11 cellular contexts compared by ENCODE assay signal in the genomic region with DNA sequence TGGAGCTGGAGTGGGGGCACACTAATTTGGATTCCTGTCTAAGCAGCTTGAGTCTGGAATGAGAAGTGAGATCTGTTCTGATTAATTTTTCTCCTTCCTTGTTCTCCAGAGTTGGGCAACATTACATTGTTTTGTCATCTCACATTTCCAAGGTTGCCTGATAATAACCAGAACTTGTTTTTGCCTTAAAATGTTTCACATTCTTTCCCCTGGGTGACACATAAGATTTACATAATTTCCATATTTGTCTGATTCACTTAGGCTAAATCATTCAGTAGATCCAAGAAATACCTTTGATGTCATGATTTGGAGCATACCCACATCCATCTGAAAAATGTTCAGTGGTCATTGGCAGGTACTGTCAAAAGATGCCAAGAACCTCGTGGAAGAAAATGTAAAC.
A peak's percentile ranks its signal among the peaks of the same experiment; 100 is the strongest.
DNase-seq lines count a peak whose midpoint lies in the region; ATAC-seq and TF ChIP-seq lines count a peak whose summit lies in the region.
"Had no signal": no experiment of that assay in that cellular context is flagged by ENCODE, and none has a peak within 500 bp of the region (broad histone marks: within the 10 kb centered on the region; RNA-seq: fewer than 3 reads in every experiment).

No MANE protein-coding gene starts in this region.

- DNase-seq in EH (ENCODE audit: low read depth), result peak; percentile 84
- peak; percentile 44 for DNase-seq in RPMI7951 (ENCODE audit: low read depth)
- DNase-seq in fibroblast of gingiva (ENCODE audit: low read depth), result peak; percentile 75
- no peak for DNase-seq in progenitor cell of endocrine pancreas (ENCODE audit: low spot score, unreplicated experiment)
- no peak for DNase-seq in COLO829 (ENCODE audit: low spot score)
- no peak for DNase-seq in medulla oblongata (ENCODE audit: extremely low spot score)
- DNase-seq in mesenteric fat pad (ENCODE audit: low spot score), result no peak
- DNase-seq: DND-41; lower lobe of right lung; stimulated activated naive CD4-positive, alpha-beta T cell had no signal

- peaks cover 8% of the 10 kb centered on the region for H3K9me3 Mint-ChIP-seq in progenitor cell of endocrine pancreas (ENCODE audit: low read depth)

- H3K36me3 Mint-ChIP-seq in progenitor cell of endocrine pancreas (ENCODE audit: insufficient read depth), result no peaks in the 10 kb centered on the region

- no peak for TF ChIP-seq CTCF in progenitor cell of endocrine pancreas (IDR thresholded peaks at IDR 0.05; ENCODE audit: unreplicated experiment)

- no peaks in the 10 kb centered on the region for H3K27me3 Mint-ChIP-seq in progenitor cell of endocrine pancreas

- peaks cover 11% of the 10 kb centered on the region for H3K4me1 Mint-ChIP-seq in progenitor cell of endocrine pancreas (ENCODE audit: low read depth)

- no peak overlapping the region for H3K4me3 Mint-ChIP-seq in progenitor cell of endocrine pancreas (ENCODE audit: low read depth)

- peak overlapping the region; percentile 1 for H3K27ac Mint-ChIP-seq in progenitor cell of endocrine pancreas

- ATAC-seq in HG02884 (IDR thresholded peaks at IDR 0.05; ENCODE audit: unreplicated experiment), result no peak

Comparison
In these comparisons a context has a peak if more than half of its experiments do, and no peak if none do; other contexts are left out.
1. DNase-seq: peak in EH (single experiment), RPMI7951 (single experiment) and fibroblast of gingiva (single experiment); none in progenitor cell of endocrine pancreas (single experiment), COLO829 (single experiment), medulla oblongata (single experiment) and mesenteric fat pad (single experiment).